Comparison of ENCODE assay signal across 1 cellular context in genomic region chr10:62253704-62254103, GRCh38.
TF ChIP-seq lines count a peak whose summit lies in the region.

No MANE protein-coding gene starts in this region.

TF ChIP-seq in WTC11, 78 proteins besides CTCF, POLR2A, EP300 and RAD21:
- TF ChIP-seq ZNF423 (CRISPR knock-in tag; IDR thresholded peaks at IDR 0.05) (no peak), HMGA2 (CRISPR knock-in tag; IDR thresholded peaks at IDR 0.05) (no peak), ZNF317 (CRISPR knock-in tag; IDR thresholded peaks at IDR 0.05; ENCODE audit: borderline replicate concordance, low read depth) (no peak), TP53 (CRISPR knock-in tag; IDR thresholded peaks at IDR 0.05) (no peak), ZSCAN18 (CRISPR knock-in tag; IDR thresholded peaks at IDR 0.05) (no peak), ZNF425 (CRISPR knock-in tag; conservative IDR thresholded peaks at IDR 0.05) (no peak), MXD4 (CRISPR knock-in tag; IDR thresholded peaks at IDR 0.05; ENCODE audit: borderline replicate concordance) (no peak), FOXP1 (CRISPR knock-in tag; IDR thresholded peaks at IDR 0.05; ENCODE audit: borderline replicate concordance) (no peak), IRF1 (CRISPR knock-in tag; IDR thresholded peaks at IDR 0.05) (no peak), ZNF416 (CRISPR knock-in tag; IDR thresholded peaks at IDR 0.05) (no peak), CDX4 (CRISPR knock-in tag; IDR thresholded peaks at IDR 0.05; ENCODE audit: borderline replicate concordance) (no peak), MLX (CRISPR knock-in tag; IDR thresholded peaks at IDR 0.05) (no peak), SMAD3 (CRISPR knock-in tag; IDR thresholded peaks at IDR 0.05; ENCODE audit: borderline replicate concordance) (no peak), TEAD1 (CRISPR knock-in tag; IDR thresholded peaks at IDR 0.05) (no peak), TEAD4 (CRISPR knock-in tag; IDR thresholded peaks at IDR 0.05) (no peak), ZNF219 (CRISPR knock-in tag; IDR thresholded peaks at IDR 0.05; ENCODE audit: borderline replicate concordance) (no peak), NR2C2 (CRISPR knock-in tag; IDR thresholded peaks at IDR 0.05) (no peak), FOXK1 (CRISPR knock-in tag; IDR thresholded peaks at IDR 0.05) (no peak), ZNF121 (CRISPR knock-in tag; IDR thresholded peaks at IDR 0.05) (no peak), ZNF281 (CRISPR knock-in tag; IDR thresholded peaks at IDR 0.05) (no peak)
TF ChIP-seq in WTC11: peak in this region for 0.
